ENCODE assay signal across 1 cellular context in genomic region chr2:224666951-224667553, GRCh38.
TF ChIP-seq lines count a peak whose summit lies in the region.

No MANE protein-coding gene starts in this region.

TF ChIP-seq in GM12878, 131 proteins besides CTCF, POLR2A, EP300 and RAD21 (continued from another document):
- TF ChIP-seq MLLT1 (IDR thresholded peaks at IDR 0.05): no peak
